ENCODE assay signal across 8 cellular contexts in the genomic region with DNA sequence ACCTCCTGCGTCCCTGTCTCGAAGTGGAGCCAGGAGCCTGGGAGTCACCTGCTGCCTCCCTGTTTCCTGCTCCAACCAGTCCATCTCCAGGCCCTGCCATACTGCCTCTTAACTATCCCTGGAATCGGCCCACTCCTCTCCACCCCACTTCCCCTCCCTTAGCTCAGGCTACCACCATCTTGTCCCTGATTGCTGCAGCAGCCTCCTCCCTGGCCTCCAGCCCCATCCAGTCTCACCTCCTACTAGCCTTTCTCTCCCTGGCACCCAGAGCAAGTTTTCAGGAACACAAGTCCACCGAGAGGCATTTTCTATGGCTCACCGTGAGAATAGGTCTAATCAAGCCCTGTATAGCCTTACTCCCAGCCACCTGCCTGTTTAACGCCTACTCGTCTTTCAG. TPM values are rescaled to one million over a fixed set of nuclear protein-coding genes. Genes with fewer than 3 reads are reported as not detected.
DNase-seq lines count a peak whose midpoint lies in the region; ATAC-seq and TF ChIP-seq lines count a peak whose summit lies in the region.

No MANE protein-coding gene starts in this region.

- H3K27me3 ChIP-seq in iPS-15b (ENCODE audit: control insufficient read depth, insufficient read depth, low read length) (peaks cover 2% of the 10 kb centered on the region), spleen (replicated peaks in 1 of 7) (no peaks in the 10 kb centered on the region)

- H3K4me3 Mint-ChIP-seq in WTC11: peak overlapping the region; percentile 68

- H3K36me3 ChIP-seq in HEK293 (ENCODE audit: control insufficient read depth in 2 of 2, insufficient read depth in 1 of 2, low read length in 2 of 2): no peaks in the 10 kb centered on the region
- no peaks in the 10 kb centered on the region for H3K36me3 ChIP-seq in iPS-15b (ENCODE audit: control insufficient read depth, insufficient read depth, low read length)
- peaks cover 0 to 26% (median 0%) of the 10 kb centered on the region in 6 donors for H3K36me3 ChIP-seq in spleen

- DNase-seq in WTC11 (ENCODE audit: low spot score) (no peak), spleen (no peak), DMS153 (lab: John Stamatoyannopoulos, UW) (no peak), cerebellar cortex (ENCODE audit: low spot score) (no peak), inferior parietal cortex (ENCODE audit: extremely low spot score) (no peak), GF-D8 (lab: John Stamatoyannopoulos, UW) (no peak)

- H3K36me3 Mint-ChIP-seq in WTC11: no peaks in the 10 kb centered on the region

- POLR2A ChIA-PET in HEK293 (lab: Yijun Ruan, JAX) (interaction anchor here (0.9 to 2.6 kb wide), 7 partner anchors 8 to 250 kb away, joined by 3 to 13 read pairs (median 3); a partner anchor contains a TSS), WTC11 (lab: Charles Lee) (no interaction called here)

- no peak for ATAC-seq in WTC11

- intact Hi-C loops in spleen (cut with DNase I; ENCODE audit: low total_unique reads): no loop called here

- H3K4me3 ChIP-seq in HEK293 (ENCODE audit: low read depth, low read length): peak overlapping the region; percentile 52; the same call in 1 of the 2 replicates
- peak overlapping the region; percentile 53 for H3K4me3 ChIP-seq in iPS-15b (ENCODE audit: low read depth, low read length)
- H3K4me3 ChIP-seq in spleen: peak overlapping the region in 6 of 8 donors; percentile 75 to 98 (median 90)

- peak overlapping the region; percentile 24 for H3K9ac ChIP-seq in iPS-15b (ENCODE audit: low read depth, low read length)

- H3K9me3 Mint-ChIP-seq in WTC11: no peaks in the 10 kb centered on the region

- TF ChIP-seq CTCF in HEK293 (tag by site-specific recombination; IDR thresholded peaks at IDR 0.05) (no peak), WTC11 (IDR thresholded peaks at IDR 0.05) (no peak), spleen (IDR thresholded peaks at IDR 0.05 in 8 of 11, conservative IDR thresholded peaks at IDR 0.05 in 3 of 11) (no peak)

- no peak for TF ChIP-seq POLR2A in spleen (IDR thresholded peaks at IDR 0.05)

- H3K9me3 ChIP-seq in HEK293 (ENCODE audit: control insufficient read depth, insufficient read depth, low read depth, low read length): no peaks in the 10 kb centered on the region
- H3K9me3 ChIP-seq in iPS-15b (ENCODE audit: control insufficient read depth, insufficient read depth, low read length): no peaks in the 10 kb centered on the region
- no peaks in the 10 kb centered on the region for H3K9me3 ChIP-seq in spleen

- H3K4me1 ChIP-seq in HEK293 (ENCODE audit: control insufficient read depth, insufficient read depth, low read length) (peaks cover 35% of the 10 kb centered on the region), iPS-15b (ENCODE audit: control insufficient read depth, insufficient read depth, low read length) (peaks cover 20% of the 10 kb centered on the region), spleen (peaks cover 22 to 74% (median 48%) of the 10 kb centered on the region in 6 donors)

- peaks cover 7% of the 10 kb centered on the region; the same call in 1 of the 2 replicates for H3K27me3 Mint-ChIP-seq in WTC11 (ENCODE audit: low read depth)

- CTCF ChIA-PET in HEK293 (lab: Yijun Ruan, JAX) (interaction anchor here (0.6 to 3.2 kb wide), 11 partner anchors 8 to 155 kb away, joined by 3 to 20 read pairs (median 3); a partner anchor contains a TSS), WTC11 (lab: Charles Lee) (interaction anchor here (1.0 to 2.9 kb wide), 9 partner anchors 10 to 211 kb away, joined by 3 to 22 read pairs (median 10); a partner anchor contains a TSS)

- H3K27ac ChIP-seq in HEK293 (ENCODE audit: extremely low read depth, low read depth, low read length) (peak overlapping the region; percentile 90), spleen (peak overlapping the region; percentile 72 to 95 (median 87))

- H3K4me1 Mint-ChIP-seq in WTC11: peaks cover 26% of the 10 kb centered on the region

- H3K27ac Mint-ChIP-seq in WTC11: peak overlapping the region; percentile 90

- 57 to 74% (median 65%) methylated on average over 7 of the region's 7 CpGs for WGBS in spleen, 5 donors

TF ChIP-seq in HEK293, 187 proteins besides CTCF, POLR2A, EP300 and RAD21:
- TF ChIP-seq ZNF548 (tag by site-specific recombination; IDR thresholded peaks at IDR 0.05) (peak; percentile 96), ZNF341 (tag by site-specific recombination; IDR thresholded peaks at IDR 0.05; ENCODE audit: low read depth) (peak; percentile 23; the same call in 1 of the 2 replicates), ZNF248 (tag by site-specific recombination; IDR thresholded peaks at IDR 0.05) (no peak), YY2 (tag by site-specific recombination; IDR thresholded peaks at IDR 0.05) (peak; percentile 41; the same call in 1 of the 2 replicates), ZBTB20 (tag by site-specific recombination; IDR thresholded peaks at IDR 0.05) (0 out of 2 replicates have a peak, but pooled peaks have one; percentile 0), ZNF335 (tag by site-specific recombination; conservative IDR thresholded peaks at IDR 0.05) (0 out of 2 replicates have a peak, but pooled peaks have one; percentile 36), ZNF175 (tag by site-specific recombination; IDR thresholded peaks at IDR 0.05) (no peak), ZBTB17 (tag by site-specific recombination; IDR thresholded peaks at IDR 0.05) (peak; percentile 41)
- TF ChIP-seq, protein P1, sequence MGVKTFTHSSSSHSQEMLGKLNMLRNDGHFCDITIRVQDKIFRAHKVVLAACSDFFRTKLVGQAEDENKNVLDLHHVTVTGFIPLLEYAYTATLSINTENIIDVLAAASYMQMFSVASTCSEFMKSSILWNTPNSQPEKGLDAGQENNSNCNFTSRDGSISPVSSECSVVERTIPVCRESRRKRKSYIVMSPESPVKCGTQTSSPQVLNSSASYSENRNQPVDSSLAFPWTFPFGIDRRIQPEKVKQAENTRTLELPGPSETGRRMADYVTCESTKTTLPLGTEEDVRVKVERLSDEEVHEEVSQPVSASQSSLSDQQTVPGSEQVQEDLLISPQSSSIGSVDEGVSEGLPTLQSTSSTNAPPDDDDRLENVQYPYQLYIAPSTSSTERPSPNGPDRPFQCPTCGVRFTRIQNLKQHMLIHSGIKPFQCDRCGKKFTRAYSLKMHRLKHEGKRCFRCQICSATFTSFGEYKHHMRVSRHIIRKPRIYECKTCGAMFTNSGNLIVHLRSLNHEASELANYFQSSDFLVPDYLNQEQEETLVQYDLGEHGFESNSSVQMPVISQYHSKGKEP (tag by site-specific recombination; IDR thresholded peaks at IDR 0.05): no peak
TF ChIP-seq in HEK293: peak in this region for 6.

TF ChIP-seq in WTC11, 78 proteins besides CTCF, POLR2A, EP300 and RAD21 (continues in another document):
- TF ChIP-seq, protein P2, sequence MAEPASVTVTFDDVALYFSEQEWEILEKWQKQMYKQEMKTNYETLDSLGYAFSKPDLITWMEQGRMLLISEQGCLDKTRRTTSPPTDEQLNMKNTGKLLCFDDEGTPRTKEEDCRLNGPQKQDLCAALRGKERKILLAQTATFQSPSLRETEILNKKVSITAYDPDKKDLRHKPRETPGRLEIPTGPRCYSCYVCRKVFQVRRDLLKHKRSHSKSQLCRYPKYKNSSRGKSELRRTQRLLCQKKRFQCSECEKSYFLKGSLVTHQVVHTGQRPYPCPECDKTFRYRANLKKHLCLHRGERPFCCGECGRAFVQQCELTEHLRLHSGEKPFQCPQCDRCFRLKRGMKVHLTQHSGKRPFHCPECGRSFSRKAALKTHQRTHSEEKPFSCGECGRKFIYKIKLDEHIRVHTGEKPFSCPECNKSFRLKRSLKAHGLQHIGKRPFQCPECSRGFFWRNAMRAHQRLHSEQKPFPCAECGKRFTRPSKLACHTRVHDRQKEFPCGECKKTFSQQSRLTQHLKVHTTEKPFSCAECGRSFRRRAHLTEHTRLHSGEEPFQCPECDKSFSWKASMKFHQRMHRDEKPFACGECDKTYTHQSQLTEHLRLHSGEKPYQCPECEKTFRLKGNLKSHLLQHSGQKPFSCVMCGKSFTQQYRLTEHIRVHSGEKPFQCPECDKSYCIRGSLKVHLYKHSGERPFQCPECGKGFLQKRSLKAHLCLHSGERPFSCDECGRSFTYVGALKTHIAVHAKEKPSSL (CRISPR knock-in tag; conservative IDR thresholded peaks at IDR 0.05): no peak
- no peak for TF ChIP-seq KAT7 (CRISPR knock-in tag; IDR thresholded peaks at IDR 0.05; ENCODE audit: borderline replicate concordance)
- TF ChIP-seq ZNF396 (CRISPR knock-in tag; IDR thresholded peaks at IDR 0.05; ENCODE audit: borderline replicate concordance): no peak
- TF ChIP-seq, protein P3, sequence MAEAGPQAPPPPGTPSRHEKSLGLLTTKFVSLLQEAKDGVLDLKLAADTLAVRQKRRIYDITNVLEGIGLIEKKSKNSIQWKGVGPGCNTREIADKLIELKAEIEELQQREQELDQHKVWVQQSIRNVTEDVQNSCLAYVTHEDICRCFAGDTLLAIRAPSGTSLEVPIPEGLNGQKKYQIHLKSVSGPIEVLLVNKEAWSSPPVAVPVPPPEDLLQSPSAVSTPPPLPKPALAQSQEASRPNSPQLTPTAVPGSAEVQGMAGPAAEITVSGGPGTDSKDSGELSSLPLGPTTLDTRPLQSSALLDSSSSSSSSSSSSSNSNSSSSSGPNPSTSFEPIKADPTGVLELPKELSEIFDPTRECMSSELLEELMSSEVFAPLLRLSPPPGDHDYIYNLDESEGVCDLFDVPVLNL (CRISPR knock-in tag; IDR thresholded peaks at IDR 0.05; ENCODE audit: borderline replicate concordance, low read depth): no peak
- TF ChIP-seq ELF4 (CRISPR knock-in tag; IDR thresholded peaks at IDR 0.05; ENCODE audit: low read depth): no peak
- TF ChIP-seq MXD4 (CRISPR knock-in tag; IDR thresholded peaks at IDR 0.05; ENCODE audit: borderline replicate concordance): no peak
- no peak for TF ChIP-seq CREM (CRISPR knock-in tag; IDR thresholded peaks at IDR 0.05)

RNA-seq across cellular contexts. Expression of a gene that starts 0.9 kb away (rescaled TPM):
- total RNA-seq in WTC11 (2021): 8.0 to 9.6 TPM (median 8.7 TPM) in 3 replicates
- 10 to 100 TPM in 2 of 7 donors, 1 to 10 TPM in 5; 7.7 to 13.0 (median 8.8) TPM for total RNA-seq in spleen
- polyA plus RNA-seq in spleen: 10 to 100 TPM in 1 of 3 donors, 1 to 10 TPM in 2; 5.2 to 10.0 (median 10.0) TPM

RNA-seq across cellular contexts. Expression of a gene that starts 22.5 kb away (rescaled TPM):
- total RNA-seq in WTC11 (2021): 0.07 TPM in 1 of 3 replicates, not detected in the others
- total RNA-seq in spleen: 10 to 100 TPM; 16.8 to 46.3 (median 23.1) TPM
- 10 to 100 TPM in 2 of 3 donors, 1 to 10 TPM in 1; 9.2 to 22.0 (median 10.3) TPM for polyA plus RNA-seq in spleen

RNA-seq across cellular contexts. Expression of a gene that starts 47.7 kb away (rescaled TPM):
- total RNA-seq in WTC11 (2021) (48.7 to 51.3 TPM (median 49.6 TPM) in 3 replicates), spleen (10 to 100 TPM; 24.9 to 43.9 (median 39.8) TPM)
- 10 to 100 TPM; 13.0 to 22.8 (median 20.6) TPM for polyA plus RNA-seq in spleen

Comparison
In these comparisons a context has a peak if more than half of its experiments do, and no peak if none do; other contexts are left out.
1. RNA of a gene that starts 22.5 kb away (total RNA-seq): 16.8 to 46.3 TPM in spleen; 0.07 TPM in WTC11; every median in the first group is over 10 times any median in the second.
2. Peak in every context shown above with its lines, with median percentiles within 50 percentile points of each other: H3K4me3 ChIP-seq.